Comparison of ENCODE assay signal across 1 cellular context in the genomic region with DNA sequence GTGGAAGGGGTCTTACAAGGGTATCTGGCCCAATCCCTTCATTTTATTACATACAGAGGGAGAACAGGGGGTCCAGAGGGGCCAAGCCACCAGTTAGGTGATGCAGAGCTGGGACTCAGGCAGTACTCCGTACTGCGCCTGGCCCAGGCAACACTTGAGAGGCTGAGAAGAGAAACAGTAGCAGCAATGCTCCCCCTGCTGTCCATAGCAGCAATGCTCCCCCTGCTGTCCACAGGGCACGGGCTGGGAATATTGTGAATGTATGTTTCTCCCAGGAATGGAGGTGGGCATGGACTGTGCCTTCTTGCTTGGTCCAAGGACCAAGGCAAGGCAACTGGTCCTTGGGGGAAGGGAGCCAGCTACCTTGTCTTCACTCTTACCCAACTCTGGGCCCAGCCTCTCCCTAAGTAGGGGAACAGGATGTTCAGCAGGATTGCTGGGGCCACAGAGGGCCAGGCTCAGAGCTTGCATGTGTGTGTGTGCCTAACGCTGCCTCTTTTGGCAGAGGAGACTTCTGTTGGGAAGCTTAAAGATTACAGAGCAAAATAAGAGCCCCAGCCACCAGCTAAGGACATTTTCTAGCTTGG.
TF ChIP-seq lines count a peak whose summit lies in the region.

No MANE protein-coding gene starts in this region.

TF ChIP-seq in GM12878, 131 proteins besides CTCF, POLR2A, EP300 and RAD21:
- no peak for TF ChIP-seq ASH2L (IDR thresholded peaks at IDR 0.05; ENCODE audit: borderline replicate concordance, low read depth)
- TF ChIP-seq HDAC2 (IDR thresholded peaks at IDR 0.05) = no peak
- no peak for TF ChIP-seq ZBTB11 (CRISPR knock-in tag; IDR thresholded peaks at IDR 0.05)
- TF ChIP-seq ZNF274 (IDR thresholded peaks at IDR 0.05; ENCODE audit: insufficient read depth, insufficient read length) = no peak
